In genomic region chr16:49956915-49957314, GRCh38 we compare ENCODE assay signal across 34 cellular contexts.
"Had no signal": no experiment of that assay in that cellular context is flagged by ENCODE, and none has a peak within 500 bp of the region (broad histone marks: within the 10 kb centered on the region; RNA-seq: fewer than 3 reads in every experiment).

No MANE protein-coding gene starts in this region.

- H3K27me3 ChIP-seq: adrenal gland, body of pancreas, brain microvascular endothelial cell, breast epithelium had no signal

- H3K4me3 ChIP-seq: adrenal gland, body of pancreas, breast epithelium had no signal

- H3K36me3 Mint-ChIP-seq: activated CD4-positive, alpha-beta memory T cell treated with anti-CD3 and anti-CD28 coated beads for 36 hours; activated naive CD4-positive, alpha-beta T cell treated with anti-CD3 and anti-CD28 coated beads, Interleukin-2, amount 50 U/mL, for 72 hours; activated naive CD8-positive, alpha-beta T cell treated with anti-CD3 and anti-CD28 coated beads for 36 hours had no signal

- H3K4me3 Mint-ChIP-seq: activated B cell treated with CpG ODN at 0.5 μM for 24 hours; activated CD4-positive, alpha-beta memory T cell treated with anti-CD3 and anti-CD28 coated beads for 36 hours; activated CD4-positive, alpha-beta T cell treated with anti-CD3 and anti-CD28 coated beads, Interleukin-2, amount 10 ng/mL, durations not matched to agents 24 days and 14 days; activated CD8-positive, alpha-beta T cell treated with anti-CD3 and anti-CD28 coated beads for 36 hours; activated naive CD4-positive, alpha-beta T cell treated with anti-CD3 and anti-CD28 coated beads for 36 hours; activated naive CD8-positive, alpha-beta T cell treated with anti-CD3 and anti-CD28 coated beads for 36 hours; activated T-cell treated with anti-CD3 and anti-CD28 coated beads, Interleukin-2, amount 50 U/mL, for 4 hours; activated T-cell treated with anti-CD3 and anti-CD28 coated beads, Interleukin-2, amount 50 U/mL, for 72 hours; activated T-helper 1 cell treated with anti-CD3 and anti-CD28 coated beads, Interleukin-12 subunit alpha, Interleukin-12 subunit beta, Interleukin-2, Interleukin-4 antibody, amounts not matched to agents 30 ng/mL and 10 ng/mL and 1 ng/mL, durations not matched to agents 14 hours and 24 hours and 36 hours; activated T-helper 17 cell treated with anti-CD3 and anti-CD28 coated beads, Interleukin-2, amount 50 U/mL, for 72 hours; T-helper 1 cell treated with Interleukin-12 subunit alpha and Interleukin-12 subunit beta and Interleukin-4 antibody, amounts not matched to agents 30 μg/mL and 1 μg/mL, for 36 hours; T-helper 2 cell treated with Interferon-gamma antibody and Interleukin-4, amounts not matched to agents 5 μg/mL and 100 μg/mL, for 36 hours had no signal

- H3K27ac ChIP-seq: adrenal gland, body of pancreas, brain microvascular endothelial cell, breast epithelium, VCaP had no signal

- ATAC-seq: activated CD8-positive, alpha-beta T cell treated with anti-CD3 and anti-CD28 coated beads for 36 hours; activated naive CD4-positive, alpha-beta T cell treated with anti-CD3 and anti-CD28 coated beads, Interleukin-2, amount 50 U/mL, for 72 hours; activated T-cell treated with anti-CD3 and anti-CD28 coated beads, Interleukin-2, amount 50 U/mL, for 4 hours; activated T-cell treated with anti-CD3 and anti-CD28 coated beads, Interleukin-2, amount 50 U/mL, for 72 hours; activated T-helper 17 cell treated with anti-CD3 and anti-CD28 coated beads, Interleukin-2, amount 50 U/mL, for 72 hours; body of pancreas had no signal

- H3K4me1 Mint-ChIP-seq: activated CD4-positive, alpha-beta T cell treated with anti-CD3 and anti-CD28 coated beads, Interleukin-2, amount 10 ng/mL, durations not matched to agents 24 days and 14 days; activated T-helper 17 cell treated with anti-CD3 and anti-CD28 coated beads, Interleukin-2, amount 50 U/mL, for 72 hours had no signal

- H3K4me1 ChIP-seq: adrenal gland, body of pancreas had no signal

- H3K27me3 Mint-ChIP-seq: activated CD4-positive, alpha-beta memory T cell treated with anti-CD3 and anti-CD28 coated beads for 36 hours had no signal

- H3K9me3 ChIP-seq: adrenal gland, body of pancreas, breast epithelium had no signal

- DNase-seq: activated B cell treated with CpG ODN at 0.5 μM for 24 hours; activated CD4-positive, alpha-beta memory T cell treated with anti-CD3 and anti-CD28 coated beads for 36 hours; activated CD4-positive, alpha-beta T cell treated with anti-CD3 and anti-CD28 coated beads for 4 hours; activated CD4-positive, alpha-beta T cell treated with anti-CD3 and anti-CD28 coated beads, Interleukin-2, amount 10 ng/mL, durations not matched to agents 24 days and 14 days; activated CD4-positive, alpha-beta T cell treated with anti-CD3 and anti-CD28 coated beads, Interleukin-2, amount 50 U/mL, for 1 hour; activated CD4-positive, alpha-beta T cell treated with anti-CD3 and anti-CD28 coated beads, Interleukin-2, amount 50 U/mL, for 4 hours; activated CD4-positive, CD25-positive, alpha-beta regulatory T cell treated with anti-CD3 and anti-CD28 coated beads, Interleukin-2, amount 50 U/mL, for 72 hours; activated CD8-positive, alpha-beta memory T cell treated with anti-CD3 and anti-CD28 coated beads, Interleukin-2, amount 50 U/mL, for 4 hours; activated CD8-positive, alpha-beta T cell treated with anti-CD3 and anti-CD28 coated beads for 36 hours; activated effector memory CD4-positive, alpha-beta T cell treated with anti-CD3 and anti-CD28 coated beads, Interleukin-2, amount 50 U/mL, for 16 hours; activated gamma-delta T cell treated with Interleukin-2 at 50 U/mL for 16 hours; activated naive CD4-positive, alpha-beta T cell; activated naive CD4-positive, alpha-beta T cell treated with anti-CD3 and anti-CD28 coated beads for 36 hours; activated naive CD4-positive, alpha-beta T cell treated with anti-CD3 and anti-CD28 coated beads, Interleukin-2, amount 50 U/mL, for 16 hours; activated naive CD8-positive, alpha-beta T cell treated with anti-CD3 and anti-CD28 coated beads for 36 hours; activated T-cell treated with anti-CD3 and anti-CD28 coated beads for 4 hours; activated T-cell treated with anti-CD3 and anti-CD28 coated beads, Interleukin-2, amount 50 U/mL, for 1 hour; activated T-cell treated with anti-CD3 and anti-CD28 coated beads, Interleukin-2, amount 50 U/mL, for 4 hours; activated T-cell treated with anti-CD3 and anti-CD28 coated beads, Interleukin-2, amount 50 U/mL, for 72 hours; amniotic stem cell; aorta; body of pancreas; brain microvascular endothelial cell; central memory CD4-positive, alpha-beta T cell; T-helper 2 cell; T-helper 9 cell had no signal

- H3K36me3 ChIP-seq: adrenal gland, brain microvascular endothelial cell, breast epithelium had no signal

- H3K27ac Mint-ChIP-seq: activated B cell treated with CpG ODN at 0.5 μM for 24 hours; activated CD4-positive, alpha-beta memory T cell treated with anti-CD3 and anti-CD28 coated beads for 36 hours; activated CD4-positive, alpha-beta T cell treated with anti-CD3 and anti-CD28 coated beads, Interleukin-2, amount 10 ng/mL, durations not matched to agents 24 days and 14 days; activated CD8-positive, alpha-beta T cell treated with anti-CD3 and anti-CD28 coated beads for 36 hours; activated naive CD4-positive, alpha-beta T cell treated with anti-CD3 and anti-CD28 coated beads for 36 hours; activated naive CD8-positive, alpha-beta T cell treated with anti-CD3 and anti-CD28 coated beads for 36 hours; activated T-cell treated with anti-CD3 and anti-CD28 coated beads, Interleukin-2, amount 50 U/mL, for 72 hours; activated T-helper 1 cell treated with anti-CD3 and anti-CD28 coated beads, Interleukin-12 subunit alpha, Interleukin-12 subunit beta, Interleukin-2, Interleukin-4 antibody, amounts not matched to agents 30 ng/mL and 10 ng/mL and 1 ng/mL, durations not matched to agents 14 hours and 24 hours and 36 hours; activated T-helper 17 cell treated with anti-CD3 and anti-CD28 coated beads, Interleukin-2, amount 50 U/mL, for 72 hours; T-helper 1 cell treated with Interleukin-12 subunit alpha and Interleukin-12 subunit beta and Interleukin-4 antibody, amounts not matched to agents 30 μg/mL and 1 μg/mL, for 36 hours; T-helper 2 cell treated with Interferon-gamma antibody and Interleukin-4, amounts not matched to agents 5 μg/mL and 100 μg/mL, for 36 hours had no signal

- H3K9me3 Mint-ChIP-seq: activated B cell treated with CpG ODN at 0.5 μM for 24 hours; activated CD4-positive, alpha-beta memory T cell treated with anti-CD3 and anti-CD28 coated beads for 36 hours; activated CD4-positive, alpha-beta T cell treated with anti-CD3 and anti-CD28 coated beads, Interleukin-2, amount 10 ng/mL, durations not matched to agents 24 days and 14 days; activated CD8-positive, alpha-beta T cell treated with anti-CD3 and anti-CD28 coated beads for 36 hours; activated naive CD4-positive, alpha-beta T cell treated with anti-CD3 and anti-CD28 coated beads for 36 hours; activated naive CD4-positive, alpha-beta T cell treated with anti-CD3 and anti-CD28 coated beads, Interleukin-2, amount 50 U/mL, for 72 hours; activated naive CD8-positive, alpha-beta T cell treated with anti-CD3 and anti-CD28 coated beads for 36 hours; activated T-cell treated with anti-CD3 and anti-CD28 coated beads, Interleukin-2, amount 50 U/mL, for 4 hours; activated T-cell treated with anti-CD3 and anti-CD28 coated beads, Interleukin-2, amount 50 U/mL, for 72 hours; activated T-helper 1 cell treated with anti-CD3 and anti-CD28 coated beads, Interleukin-12 subunit alpha, Interleukin-12 subunit beta, Interleukin-2, Interleukin-4 antibody, amounts not matched to agents 30 ng/mL and 10 ng/mL and 1 ng/mL, durations not matched to agents 14 hours and 24 hours and 36 hours; activated T-helper 17 cell treated with anti-CD3 and anti-CD28 coated beads, Interleukin-2, amount 50 U/mL, for 72 hours; T-helper 1 cell treated with Interleukin-12 subunit alpha and Interleukin-12 subunit beta and Interleukin-4 antibody, amounts not matched to agents 30 μg/mL and 1 μg/mL, for 36 hours; T-helper 2 cell treated with Interferon-gamma antibody and Interleukin-4, amounts not matched to agents 5 μg/mL and 100 μg/mL, for 36 hours had no signal
